In genomic region chr1:85201340-85202091, GRCh38 we compare ENCODE assay signal across 8 cellular contexts. TPM values are rescaled to one million over a fixed set of nuclear protein-coding genes. Genes with fewer than 3 reads are reported as not detected.
A peak's percentile ranks its signal among the peaks of the same experiment; 100 is the strongest.
DNase-seq lines count a peak whose midpoint lies in the region; ATAC-seq and TF ChIP-seq lines count a peak whose summit lies in the region.

No MANE protein-coding gene starts in this region.

- peak; percentile 30 to 31 for TF ChIP-seq POLR2A in gastrocnemius medialis (IDR thresholded peaks at IDR 0.05)

- no peaks in the 10 kb centered on the region for H3K36me3 ChIP-seq in Caco-2 (ENCODE audit: control insufficient read depth, insufficient read depth, low read length)
- H3K36me3 ChIP-seq in gastrocnemius medialis: no peaks in the 10 kb centered on the region

- H3K36me3 Mint-ChIP-seq in Caco-2 (ENCODE audit: insufficient read depth, unreplicated experiment) (peaks cover 15% of the 10 kb centered on the region), T-helper 17 cell (ENCODE audit: low read depth) (peaks cover 3% of the 10 kb centered on the region)

- no peaks in the 10 kb centered on the region for H3K9me3 Mint-ChIP-seq in Caco-2 (ENCODE audit: unreplicated experiment)

- H3K4me1 ChIP-seq in Caco-2: peaks cover 15% of the 10 kb centered on the region
- H3K4me1 ChIP-seq in gastrocnemius medialis: peaks cover 11 to 17% of the 10 kb centered on the region in 2 donors

- H3K4me1 Mint-ChIP-seq in Caco-2 (ENCODE audit: low read depth, unreplicated experiment): no peaks in the 10 kb centered on the region
- H3K4me1 Mint-ChIP-seq in T-helper 17 cell: peaks cover 18% of the 10 kb centered on the region

- BruUV-seq in Caco-2 (replicated peaks; lab: Mats Ljungman, UMichigan): no TSS peak

- peak overlapping the region; percentile 86 to 95 (median 94) for H3K27ac ChIP-seq in gastrocnemius medialis

- no peaks in the 10 kb centered on the region for H3K9me3 ChIP-seq in Caco-2
- no peaks in the 10 kb centered on the region for H3K9me3 ChIP-seq in T-helper 17 cell (ENCODE audit: control insufficient read depth, low read length, poor library complexity, severe bottlenecking)
- no peaks in the 10 kb centered on the region for H3K9me3 ChIP-seq in gastrocnemius medialis

- ATAC-seq in GM21381 (IDR thresholded peaks at IDR 0.05; ENCODE audit: unreplicated experiment) (peak; percentile 48), T-helper 17 cell (peak; percentile 82), gastrocnemius medialis (peak; percentile 80 to 81)

- H3K27me3 ChIP-seq in Caco-2 (replicated peaks; ENCODE audit: control insufficient read depth, insufficient read depth, low read length) (no peaks in the 10 kb centered on the region), gastrocnemius medialis (no peaks in the 10 kb centered on the region)

- no peaks in the 10 kb centered on the region for H3K27me3 Mint-ChIP-seq in Caco-2 (ENCODE audit: insufficient read depth, unreplicated experiment)
- peaks cover 1% of the 10 kb centered on the region for H3K27me3 Mint-ChIP-seq in T-helper 17 cell

- intact Hi-C loops in Caco-2 (cut with micrococcal nuclease; ENCODE audit: unreplicated experiment) (loop anchor here (1.0 to 5.0 kb wide), 5 partner anchors 24 to 93 kb away; partner anchors contain the start of gene C1orf52), gastrocnemius medialis (cut with DNase I; ENCODE audit: low total_unique reads) (loop anchor here (2.0 to 5.0 kb wide), 4 partner anchors 27 to 379 kb away; partner anchors contain the start of genes BCL10, C1orf52 and CCN1)

- CTCF ChIA-PET in Caco-2 (lab: Charles Lee): no interaction called here

- peak overlapping the region; percentile 74 for H3K4me3 ChIP-seq in Caco-2 (ENCODE audit: low read depth, low read length)
- peak overlapping the region; percentile 66 for H3K4me3 ChIP-seq in astrocyte of the cerebellum (ENCODE audit: low read depth, low read length)
- H3K4me3 ChIP-seq in gastrocnemius medialis: peak overlapping the region; percentile 76 to 96 (median 78)

- no peak for TF ChIP-seq CTCF in Caco-2 (IDR thresholded peaks at IDR 0.05; ENCODE audit: insufficient read depth in 1 of 2, low read depth in 1 of 2, low read length in 1 of 2, severe bottlenecking in 1 of 2, unreplicated experiment in 1 of 2)
- no peak for TF ChIP-seq CTCF in astrocyte of the cerebellum (IDR thresholded peaks at IDR 0.05; ENCODE audit: low read depth, low read length, missing control alignments)
- no peak for TF ChIP-seq CTCF in gastrocnemius medialis (IDR thresholded peaks at IDR 0.05 in 4 of 5, conservative IDR thresholded peaks at IDR 0.05 in 1 of 5)

- in situ Hi-C loops in astrocyte of the cerebellum (cut with HindIII; ENCODE audit: low sequenced_read_pairs): no loop called here
- in situ Hi-C loops in gastrocnemius medialis (cut with MboI; ENCODE audit: low sequenced_read_pairs in 4 of 4): no loop called here

- H3K27ac Mint-ChIP-seq in Caco-2 (ENCODE audit: unreplicated experiment) (peak overlapping the region; percentile 91), T-helper 17 cell (peak overlapping the region; percentile 92)

- H3K4me3 Mint-ChIP-seq in Caco-2 (ENCODE audit: unreplicated experiment): peak overlapping the region; percentile 82
- H3K4me3 Mint-ChIP-seq in T-helper 17 cell: peak overlapping the region; percentile 98

- DNase-seq in Caco-2 (peak; percentile 78 to 86), HT-29 (ENCODE audit: low spot score) (peak; percentile 59), T-helper 17 cell (peak; percentile 57 to 63 (median 61)), astrocyte of the cerebellum (ENCODE audit: low read depth) (peak; percentile 29), hypothalamus (lab: John Stamatoyannopoulos, UW) (peak in 36 of 51 donors; percentile 5 to 61 (median 30)), gastrocnemius medialis (peak; percentile 24 to 59), NCI-H1436 (lab: John Stamatoyannopoulos, UW) (no peak)

- POLR2A ChIA-PET in Caco-2 (lab: Charles Lee): interaction anchor here (0.6 to 1.6 kb wide), 3 partner anchors 14 to 58 kb away, joined by 3 to 5 read pairs (median 3); partner anchors contain the start of gene C1orf52

RNA-seq across cellular contexts. Expression of gene SYDE2, which starts 0.7 kb away (rescaled TPM):
- total RNA-seq in Caco-2 (2022): 19.1 and 19.9 TPM in 2 replicates
- 2.9 and 3.5 TPM in 2 replicates for total RNA-seq in HT-29 (2014; rRNA removed; shearing (Covaris generic))
- total RNA-seq in T-helper 17 cell: 1 to 10 TPM; 2.7 to 2.8 TPM
- total RNA-seq in gastrocnemius medialis: 1 to 10 TPM; 3.8 to 7.2 (median 4.9) TPM

RNA-seq across cellular contexts. Expression of gene C1orf52, which starts 57.9 kb away (rescaled TPM):
- total RNA-seq in Caco-2 (2022) (30.4 and 30.7 TPM in 2 replicates), T-helper 17 cell (10 to 100 TPM; 51.5 to 51.7 TPM), gastrocnemius medialis (10 to 100 TPM; 11.1 to 20.8 (median 16.5) TPM)
- total RNA-seq in HT-29 (2014; rRNA removed; shearing (Covaris generic)): 27.8 and 38.2 TPM in 2 replicates
